ENCODE assay signal across 18 cellular contexts in genomic region chr5:169221519-169221918, GRCh38.
DNase-seq lines count a peak whose midpoint lies in the region; FAIRE-seq and TF ChIP-seq lines count a peak whose summit lies in the region.
"Had no signal": no experiment of that assay in that cellular context is flagged by ENCODE, and none has a peak within 500 bp of the region (broad histone marks: within the 10 kb centered on the region; RNA-seq: fewer than 3 reads in every experiment).

No MANE protein-coding gene starts in this region.

- H3K4me3 Mint-ChIP-seq in Caco-2 (ENCODE audit: unreplicated experiment): no peak overlapping the region
- H3K4me3 Mint-ChIP-seq: CD4-positive, alpha-beta memory T cell had no signal

- CTCF ChIA-PET in Caco-2 (lab: Charles Lee): no interaction called here

- H3K4me3 ChIP-seq in Caco-2 (ENCODE audit: low read depth, low read length): no peak overlapping the region
- no peak overlapping the region for H3K4me3 ChIP-seq in coronary artery
- no peak overlapping the region for H3K4me3 ChIP-seq in parathyroid adenoma (ENCODE audit: low read depth, low read length)
- H3K4me3 ChIP-seq: GM23248 had no signal

- H3K9me3 ChIP-seq in Caco-2 (no peaks in the 10 kb centered on the region), parathyroid adenoma (ENCODE audit: control insufficient read depth, low read length) (no peaks in the 10 kb centered on the region)

- H3K4me1 ChIP-seq in Caco-2 (peaks cover 86% of the 10 kb centered on the region), parathyroid adenoma (peaks cover 85% of the 10 kb centered on the region)

- FAIRE-seq in HTR-8/SVneo (lab: Jason Lieb, UNC): peak; percentile 28
- FAIRE-seq: G401.6, GM12892, GM19239, H1 had no signal

- H3K36me3 ChIP-seq in Caco-2 (ENCODE audit: control insufficient read depth, insufficient read depth, low read length): no peaks in the 10 kb centered on the region
- H3K36me3 ChIP-seq in parathyroid adenoma (ENCODE audit: control insufficient read depth, insufficient read depth, low read length): no peaks in the 10 kb centered on the region

- TF ChIP-seq CTCF in Caco-2 (IDR thresholded peaks at IDR 0.05; ENCODE audit: insufficient read depth in 1 of 2, low read depth in 1 of 2, low read length in 1 of 2, severe bottlenecking in 1 of 2, unreplicated experiment in 1 of 2): no peak
- no peak for TF ChIP-seq CTCF in coronary artery (IDR thresholded peaks at IDR 0.05)
- TF ChIP-seq CTCF in parathyroid adenoma (IDR thresholded peaks at IDR 0.05): no peak

- H3K9ac ChIP-seq in parathyroid adenoma: no peak overlapping the region
- H3K9ac ChIP-seq: GM23248 had no signal

- POLR2A ChIA-PET in Caco-2 (lab: Charles Lee): no interaction called here

- H2AFZ ChIP-seq in parathyroid adenoma: no peak overlapping the region
- H2AFZ ChIP-seq: GM23248 had no signal

- no TSS peak for BruUV-seq in Caco-2 (replicated peaks; lab: Mats Ljungman, UMichigan)

- H3K4me1 Mint-ChIP-seq in Caco-2 (ENCODE audit: low read depth, unreplicated experiment): peaks cover 67% of the 10 kb centered on the region
- H3K4me1 Mint-ChIP-seq: CD4-positive, alpha-beta memory T cell had no signal

- H3K27me3 ChIP-seq in Caco-2 (replicated peaks; ENCODE audit: control insufficient read depth, insufficient read depth, low read length) (no peaks in the 10 kb centered on the region), parathyroid adenoma (ENCODE audit: control insufficient read depth, insufficient read depth, low read length) (no peaks in the 10 kb centered on the region)

- H3K27ac Mint-ChIP-seq in Caco-2 (ENCODE audit: unreplicated experiment): peak overlapping the region; percentile 94
- H3K27ac Mint-ChIP-seq: CD4-positive, alpha-beta memory T cell had no signal

- H3K27ac ChIP-seq in coronary artery (no peak overlapping the region), parathyroid adenoma (peak overlapping the region; percentile 97)
- H3K27ac ChIP-seq: GM23248 had no signal

- H3K9me3 Mint-ChIP-seq in Caco-2 (ENCODE audit: unreplicated experiment): no peaks in the 10 kb centered on the region
- H3K9me3 Mint-ChIP-seq: CD4-positive, alpha-beta memory T cell had no signal

- H3K4me2 ChIP-seq in parathyroid adenoma (ENCODE audit: low read length): no peak overlapping the region

- no peaks in the 10 kb centered on the region for H3K27me3 Mint-ChIP-seq in Caco-2 (ENCODE audit: insufficient read depth, unreplicated experiment)

- DNase-seq in Caco-2 (no peak), HTR-8/SVneo (ENCODE audit: insufficient read length, low spot score) (no peak), coronary artery (ENCODE audit: low spot score) (peak; percentile 43), KG1 (lab: John Stamatoyannopoulos, UW) (no peak), NCI-H146 (lab: John Stamatoyannopoulos, UW) (no peak)
- DNase-seq: C1 segment of cervical spinal cord; CD4-positive, alpha-beta memory T cell; COR-L47; DMS153; DND-41; GM23248; H7; HCEC 1CT had no signal

- intact Hi-C loops in Caco-2 (cut with micrococcal nuclease; ENCODE audit: unreplicated experiment): no loop called here

- H3K79me2 ChIP-seq in parathyroid adenoma: peaks cover 19% of the 10 kb centered on the region

- H3K36me3 Mint-ChIP-seq in Caco-2 (ENCODE audit: insufficient read depth, unreplicated experiment): peaks cover 10% of the 10 kb centered on the region
- H3K36me3 Mint-ChIP-seq: CD4-positive, alpha-beta memory T cell had no signal
